Comparison of ENCODE assay signal across 1 cellular context in genomic region chr10:80453392-80453714, GRCh38.
TF ChIP-seq lines count a peak whose summit lies in the region.

No MANE protein-coding gene starts in this region.

TF ChIP-seq in HepG2, 621 proteins besides CTCF, POLR2A, EP300 and RAD21:
- TF ChIP-seq ZNF589 (CRISPR knock-in tag; conservative IDR thresholded peaks at IDR 0.05) (no peak), PTBP1 (IDR thresholded peaks at IDR 0.05; ENCODE audit: low read depth, low read length, poor library complexity, severe bottlenecking) (no peak), RARG (CRISPR knock-in tag; IDR thresholded peaks at IDR 0.05; ENCODE audit: low read depth) (no peak), ZNF564 (CRISPR knock-in tag; IDR thresholded peaks at IDR 0.05) (no peak), SPEN (CRISPR knock-in tag; IDR thresholded peaks at IDR 0.05; ENCODE audit: low read depth) (no peak), GATA4 (IDR thresholded peaks at IDR 0.05; ENCODE audit: borderline replicate concordance, low read depth) (no peak), NKX3-1 (CRISPR knock-in tag; IDR thresholded peaks at IDR 0.05) (no peak), NAIF1 (CRISPR knock-in tag; IDR thresholded peaks at IDR 0.05; ENCODE audit: borderline replicate concordance) (no peak), THAP8 (CRISPR knock-in tag; IDR thresholded peaks at IDR 0.05; ENCODE audit: borderline replicate concordance) (no peak), MTF2 (CRISPR knock-in tag; IDR thresholded peaks at IDR 0.05; ENCODE audit: borderline replicate concordance) (no peak), ATM (IDR thresholded peaks at IDR 0.05; ENCODE audit: borderline replicate concordance) (no peak), THAP7 (CRISPR knock-in tag; IDR thresholded peaks at IDR 0.05) (peak; percentile 64; the same call in 1 of the 2 replicates), ZNF790 (CRISPR knock-in tag; IDR thresholded peaks at IDR 0.05; ENCODE audit: borderline replicate concordance) (no peak), ZNF772 (CRISPR knock-in tag; IDR thresholded peaks at IDR 0.05) (no peak), NPAS2 (CRISPR knock-in tag; IDR thresholded peaks at IDR 0.05; ENCODE audit: borderline replicate concordance) (0 out of 2 replicates have a peak, but pooled peaks have one; percentile 35), TBX3 (IDR thresholded peaks at IDR 0.05; ENCODE audit: borderline replicate concordance) (no peak), ZNF337 (CRISPR knock-in tag; IDR thresholded peaks at IDR 0.05; ENCODE audit: borderline replicate concordance, low read depth) (no peak), GRHL1 (CRISPR knock-in tag; conservative IDR thresholded peaks at IDR 0.05) (no peak), LCORL (IDR thresholded peaks at IDR 0.05) (no peak), LCORL (CRISPR knock-in tag; IDR thresholded peaks at IDR 0.05) (no peak), ZNF629 (CRISPR knock-in tag; conservative IDR thresholded peaks at IDR 0.05) (no peak), TP53 (CRISPR knock-in tag; conservative IDR thresholded peaks at IDR 0.05) (no peak), ZFAT (CRISPR knock-in tag; conservative IDR thresholded peaks at IDR 0.05) (no peak), GFI1 (CRISPR knock-in tag; IDR thresholded peaks at IDR 0.05; ENCODE audit: borderline replicate concordance) (peak; percentile 67; the same call in 1 of the 2 replicates), NFAT5 (CRISPR knock-in tag; IDR thresholded peaks at IDR 0.05) (no peak), YEATS4 (CRISPR knock-in tag; IDR thresholded peaks at IDR 0.05; ENCODE audit: borderline replicate concordance) (no peak), HNF4G (IDR thresholded peaks at IDR 0.05; ENCODE audit: borderline replicate concordance, low read depth, low read length) (no peak), HNF4G (CRISPR knock-in tag; IDR thresholded peaks at IDR 0.05; ENCODE audit: borderline replicate concordance, low read depth) (no peak)
- TF ChIP-seq, protein P1, sequence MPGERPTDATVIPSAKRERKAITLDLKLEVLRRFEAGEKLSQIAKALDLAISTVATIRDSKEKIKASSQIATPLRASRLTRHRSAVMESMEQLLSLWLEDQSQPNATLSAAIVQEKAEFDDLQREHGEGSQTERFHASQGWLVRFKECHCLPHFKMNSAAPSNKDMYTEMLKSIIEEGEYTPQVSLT (CRISPR knock-in tag; IDR thresholded peaks at IDR 0.05; ENCODE audit: borderline replicate concordance, low read depth): no peak
- TF ChIP-seq, protein P2, sequence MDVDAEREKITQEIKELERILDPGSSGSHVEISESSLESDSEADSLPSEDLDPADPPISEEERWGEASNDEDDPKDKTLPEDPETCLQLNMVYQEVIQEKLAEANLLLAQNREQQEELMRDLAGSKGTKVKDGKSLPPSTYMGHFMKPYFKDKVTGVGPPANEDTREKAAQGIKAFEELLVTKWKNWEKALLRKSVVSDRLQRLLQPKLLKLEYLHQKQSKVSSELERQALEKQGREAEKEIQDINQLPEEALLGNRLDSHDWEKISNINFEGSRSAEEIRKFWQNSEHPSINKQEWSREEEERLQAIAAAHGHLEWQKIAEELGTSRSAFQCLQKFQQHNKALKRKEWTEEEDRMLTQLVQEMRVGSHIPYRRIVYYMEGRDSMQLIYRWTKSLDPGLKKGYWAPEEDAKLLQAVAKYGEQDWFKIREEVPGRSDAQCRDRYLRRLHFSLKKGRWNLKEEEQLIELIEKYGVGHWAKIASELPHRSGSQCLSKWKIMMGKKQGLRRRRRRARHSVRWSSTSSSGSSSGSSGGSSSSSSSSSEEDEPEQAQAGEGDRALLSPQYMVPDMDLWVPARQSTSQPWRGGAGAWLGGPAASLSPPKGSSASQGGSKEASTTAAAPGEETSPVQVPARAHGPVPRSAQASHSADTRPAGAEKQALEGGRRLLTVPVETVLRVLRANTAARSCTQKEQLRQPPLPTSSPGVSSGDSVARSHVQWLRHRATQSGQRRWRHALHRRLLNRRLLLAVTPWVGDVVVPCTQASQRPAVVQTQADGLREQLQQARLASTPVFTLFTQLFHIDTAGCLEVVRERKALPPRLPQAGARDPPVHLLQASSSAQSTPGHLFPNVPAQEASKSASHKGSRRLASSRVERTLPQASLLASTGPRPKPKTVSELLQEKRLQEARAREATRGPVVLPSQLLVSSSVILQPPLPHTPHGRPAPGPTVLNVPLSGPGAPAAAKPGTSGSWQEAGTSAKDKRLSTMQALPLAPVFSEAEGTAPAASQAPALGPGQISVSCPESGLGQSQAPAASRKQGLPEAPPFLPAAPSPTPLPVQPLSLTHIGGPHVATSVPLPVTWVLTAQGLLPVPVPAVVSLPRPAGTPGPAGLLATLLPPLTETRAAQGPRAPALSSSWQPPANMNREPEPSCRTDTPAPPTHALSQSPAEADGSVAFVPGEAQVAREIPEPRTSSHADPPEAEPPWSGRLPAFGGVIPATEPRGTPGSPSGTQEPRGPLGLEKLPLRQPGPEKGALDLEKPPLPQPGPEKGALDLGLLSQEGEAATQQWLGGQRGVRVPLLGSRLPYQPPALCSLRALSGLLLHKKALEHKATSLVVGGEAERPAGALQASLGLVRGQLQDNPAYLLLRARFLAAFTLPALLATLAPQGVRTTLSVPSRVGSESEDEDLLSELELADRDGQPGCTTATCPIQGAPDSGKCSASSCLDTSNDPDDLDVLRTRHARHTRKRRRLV (CRISPR knock-in tag; IDR thresholded peaks at IDR 0.05): no peak
- TF ChIP-seq, protein P3, sequence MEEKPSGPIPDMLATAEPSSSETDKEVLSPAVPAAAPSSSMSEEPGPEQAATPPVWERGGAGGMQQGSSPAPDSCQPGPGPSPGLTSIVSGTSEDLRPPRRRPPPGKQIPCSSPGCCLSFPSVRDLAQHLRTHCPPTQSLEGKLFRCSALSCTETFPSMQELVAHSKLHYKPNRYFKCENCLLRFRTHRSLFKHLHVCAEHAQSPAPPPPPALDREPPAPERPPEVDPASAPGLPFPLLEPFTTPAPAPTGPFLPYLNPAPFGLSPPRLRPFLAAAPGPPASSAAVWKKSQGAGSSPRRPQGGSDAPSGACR (CRISPR knock-in tag; IDR thresholded peaks at IDR 0.05): no peak
- TF ChIP-seq, protein P4, sequence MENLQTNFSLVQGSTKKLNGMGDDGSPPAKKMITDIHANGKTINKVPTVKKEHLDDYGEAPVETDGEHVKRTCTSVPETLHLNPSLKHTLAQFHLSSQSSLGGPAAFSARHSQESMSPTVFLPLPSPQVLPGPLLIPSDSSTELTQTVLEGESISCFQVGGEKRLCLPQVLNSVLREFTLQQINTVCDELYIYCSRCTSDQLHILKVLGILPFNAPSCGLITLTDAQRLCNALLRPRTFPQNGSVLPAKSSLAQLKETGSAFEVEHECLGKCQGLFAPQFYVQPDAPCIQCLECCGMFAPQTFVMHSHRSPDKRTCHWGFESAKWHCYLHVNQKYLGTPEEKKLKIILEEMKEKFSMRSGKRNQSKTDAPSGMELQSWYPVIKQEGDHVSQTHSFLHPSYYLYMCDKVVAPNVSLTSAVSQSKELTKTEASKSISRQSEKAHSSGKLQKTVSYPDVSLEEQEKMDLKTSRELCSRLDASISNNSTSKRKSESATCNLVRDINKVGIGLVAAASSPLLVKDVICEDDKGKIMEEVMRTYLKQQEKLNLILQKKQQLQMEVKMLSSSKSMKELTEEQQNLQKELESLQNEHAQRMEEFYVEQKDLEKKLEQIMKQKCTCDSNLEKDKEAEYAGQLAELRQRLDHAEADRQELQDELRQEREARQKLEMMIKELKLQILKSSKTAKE (CRISPR knock-in tag; IDR thresholded peaks at IDR 0.05; ENCODE audit: borderline replicate concordance): no peak
- TF ChIP-seq, protein P5, sequence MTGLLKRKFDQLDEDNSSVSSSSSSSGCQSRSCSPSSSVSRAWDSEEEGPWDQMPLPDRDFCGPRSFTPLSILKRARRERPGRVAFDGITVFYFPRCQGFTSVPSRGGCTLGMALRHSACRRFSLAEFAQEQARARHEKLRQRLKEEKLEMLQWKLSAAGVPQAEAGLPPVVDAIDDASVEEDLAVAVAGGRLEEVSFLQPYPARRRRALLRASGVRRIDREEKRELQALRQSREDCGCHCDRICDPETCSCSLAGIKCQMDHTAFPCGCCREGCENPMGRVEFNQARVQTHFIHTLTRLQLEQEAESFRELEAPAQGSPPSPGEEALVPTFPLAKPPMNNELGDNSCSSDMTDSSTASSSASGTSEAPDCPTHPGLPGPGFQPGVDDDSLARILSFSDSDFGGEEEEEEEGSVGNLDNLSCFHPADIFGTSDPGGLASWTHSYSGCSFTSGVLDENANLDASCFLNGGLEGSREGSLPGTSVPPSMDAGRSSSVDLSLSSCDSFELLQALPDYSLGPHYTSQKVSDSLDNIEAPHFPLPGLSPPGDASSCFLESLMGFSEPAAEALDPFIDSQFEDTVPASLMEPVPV (CRISPR knock-in tag; IDR thresholded peaks at IDR 0.05): 0 out of 2 replicates have a peak, but pooled peaks have one; percentile 50
